Comparison of ENCODE assay signal across 20 cellular contexts in the genomic region with DNA sequence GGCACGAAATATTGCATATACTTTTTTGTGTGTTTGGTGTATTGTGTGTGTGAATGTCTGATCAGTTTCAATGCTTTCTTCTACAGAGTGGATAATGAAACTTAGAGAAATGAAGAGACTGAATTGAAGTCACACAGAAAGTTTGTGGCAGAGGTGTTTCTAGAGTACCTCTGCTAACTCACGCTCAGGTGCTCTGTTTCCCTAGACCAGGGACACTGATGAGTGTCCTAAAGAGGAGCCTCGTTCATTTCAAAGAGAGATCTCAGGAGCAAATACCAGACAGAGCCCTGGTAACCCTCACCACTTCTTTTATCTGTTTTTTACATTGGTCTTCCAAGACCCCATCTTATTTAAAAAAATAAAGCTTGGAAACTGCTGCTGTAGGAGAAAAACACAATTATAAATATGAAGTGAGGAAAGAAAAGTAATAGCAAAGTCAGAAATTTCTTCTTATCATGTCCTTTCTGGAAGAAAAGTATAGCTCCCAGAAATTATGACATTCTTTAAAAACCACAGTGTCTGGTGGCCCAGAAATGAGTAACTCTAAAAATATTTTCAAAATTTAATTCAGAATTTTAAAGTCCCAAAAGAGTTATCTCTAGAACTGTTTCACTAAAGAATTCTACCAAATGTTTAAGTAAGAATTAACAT.
DNase-seq lines count a peak whose midpoint lies in the region; FAIRE-seq and TF ChIP-seq lines count a peak whose summit lies in the region.
"Had no signal": no experiment of that assay in that cellular context is flagged by ENCODE, and none has a peak within 500 bp of the region (broad histone marks: within the 10 kb centered on the region; RNA-seq: fewer than 3 reads in every experiment).

No MANE protein-coding gene starts in this region.

- DNase-seq in EH (ENCODE audit: low read depth) (peak; percentile 74), choroid plexus epithelial cell (ENCODE audit: low read depth) (peak; percentile 77), myocyte (ENCODE audit: low read depth) (peak; percentile 40), occipital lobe (lab: John Stamatoyannopoulos, UW) (no peak), GM12892 (ENCODE audit: insufficient read length) (no peak), NOMO-1 treated with dmso at 0.1 percent for 144 hours (lab: John Stamatoyannopoulos, UW; ENCODE audit: unreplicated experiment) (no peak), NCI-H2171 (lab: John Stamatoyannopoulos, UW) (no peak)
- DNase-seq: activated CD4-positive, alpha-beta T cell treated with anti-CD3 and anti-CD28 coated beads for 1 hour; activated naive CD8-positive, alpha-beta T cell treated with anti-CD3 and anti-CD28 coated beads for 36 hours; colonic mucosa; erythroblast; lower lobe of right lung; NCI-H1436 treated with DMSO at 0.1 percent for 48 hours; NCI-H510A; Peyer's patch; stimulated activated CD4-positive, alpha-beta T cell treated with anti-CD3 and anti-CD28 coated beads, Interleukin-12 subunit alpha, Interleukin-12 subunit beta, amount 100 ng/mL, for 4 hours had no signal

- peaks cover 25% of the 10 kb centered on the region for H3K4me1 ChIP-seq in OCI-LY3 (ENCODE audit: low read length)
- H3K4me1 ChIP-seq: colonic mucosa, lower lobe of right lung, Peyer's patch had no signal

- no peak overlapping the region for H3K9ac ChIP-seq in OCI-LY3 (ENCODE audit: low read length)
- H3K9ac ChIP-seq: KMS-11 had no signal

- H3K79me2 ChIP-seq in OCI-LY3 (ENCODE audit: low read length) = no peaks in the 10 kb centered on the region

- no peaks in the 10 kb centered on the region for H3K27me3 ChIP-seq in OCI-LY3 (ENCODE audit: low read depth, low read length)
- H3K27me3 ChIP-seq: colonic mucosa, Peyer's patch had no signal

- no peaks in the 10 kb centered on the region for H3K9me3 ChIP-seq in OCI-LY3 (ENCODE audit: insufficient read depth, low read length)
- H3K9me3 ChIP-seq: colonic mucosa, HAP-1, lower lobe of right lung, Peyer's patch had no signal

- H4K20me1 ChIP-seq in OCI-LY3 (ENCODE audit: insufficient read depth, low read length) = no peaks in the 10 kb centered on the region

- H3K4me3 ChIP-seq in OCI-LY3 (ENCODE audit: low read length) = no peak overlapping the region
- no peak overlapping the region for H3K4me3 ChIP-seq in choroid plexus epithelial cell (ENCODE audit: low read depth, low read length)
- H3K4me3 ChIP-seq: colonic mucosa, HAP-1, lower lobe of right lung, Peyer's patch had no signal

- H2AFZ ChIP-seq in OCI-LY3 (ENCODE audit: low read depth, low read length) = no peak overlapping the region

- no peak for TF ChIP-seq POLR2A in GM12892 (IDR thresholded peaks at IDR 0.05; ENCODE audit: low read depth, low read length)

- no peak overlapping the region for H3K27ac ChIP-seq in OCI-LY3 (ENCODE audit: low read length)
- H3K27ac ChIP-seq: colonic mucosa, KMS-11, lower lobe of right lung, Peyer's patch had no signal

- FAIRE-seq in GM12892 (lab: Jason Lieb, UNC) = no peak
- FAIRE-seq: D721Med had no signal

- H3K4me2 ChIP-seq in OCI-LY3 (ENCODE audit: low read length) = peak overlapping the region; percentile 8; the same call in 1 of the 2 replicates
- H3K4me2 ChIP-seq: KMS-11 had no signal

- no peak for TF ChIP-seq CTCF in OCI-LY3 (IDR thresholded peaks at IDR 0.05; ENCODE audit: low read depth, low read length)
- TF ChIP-seq CTCF in choroid plexus epithelial cell (conservative IDR thresholded peaks at IDR 0.05; ENCODE audit: low read depth, low read length) = no peak

- H3K36me3 ChIP-seq in OCI-LY3 (replicated peaks; ENCODE audit: low read depth, low read length) = no peaks in the 10 kb centered on the region
- H3K36me3 ChIP-seq: colonic mucosa, HAP-1, lower lobe of right lung, Peyer's patch had no signal

Comparison
In these comparisons a context has a peak if more than half of its experiments do, and no peak if none do; other contexts are left out.
1. DNase-seq: peak in EH (single experiment), choroid plexus epithelial cell (single experiment) and myocyte (single experiment); none in occipital lobe (single experiment), GM12892 (single experiment), NOMO-1 treated with dmso at 0.1 percent for 144 hours (single experiment) and NCI-H2171 (single experiment).